19 cellular contexts compared by ENCODE assay signal in genomic region chr15:100093211-100094126, GRCh38.
DNase-seq lines count a peak whose midpoint lies in the region; ATAC-seq and TF ChIP-seq lines count a peak whose summit lies in the region.
"Had no signal": no experiment of that assay in that cellular context is flagged by ENCODE, and none has a peak within 500 bp of the region (broad histone marks: within the 10 kb centered on the region; RNA-seq: fewer than 3 reads in every experiment).

No MANE protein-coding gene starts in this region.

- H3K4me2 ChIP-seq in PC-3 (ENCODE audit: low read length), result peak overlapping the region; percentile 60
- H3K4me2 ChIP-seq in mesenchymal stem cell (ENCODE audit: low read length, poor library complexity, severe bottlenecking), result no peak overlapping the region

- peak overlapping the region; percentile 68 to 79 for H2BK12ac ChIP-seq in mesenchymal stem cell (ENCODE audit: low read length in 2 of 2)

- H3K18ac ChIP-seq in mesenchymal stem cell (ENCODE audit: low read depth in 1 of 2, low read length in 2 of 2), result peak overlapping the region; percentile 88 to 94

- H3K4ac ChIP-seq in mesenchymal stem cell (ENCODE audit: low read depth in 1 of 2, low read length in 2 of 2), result no peak overlapping the region

- no peak overlapping the region for H3K9ac ChIP-seq in PC-3 (ENCODE audit: low read length)
- no peak overlapping the region for H3K9ac ChIP-seq in mesenchymal stem cell (ENCODE audit: low read length)
- H3K9ac ChIP-seq: GM23248 had no signal

- H3K27me3 ChIP-seq in AG04450 (ENCODE audit: control insufficient read depth, insufficient read depth, low read length) (no peaks in the 10 kb centered on the region), PC-3 (ENCODE audit: low read length) (no peaks in the 10 kb centered on the region), mesenchymal stem cell (ENCODE audit: control insufficient read depth in 1 of 2, insufficient read depth in 1 of 2, low read length in 2 of 2) (peaks cover 0 to 7% of the 10 kb centered on the region in 2 experiments)
- H3K27me3 ChIP-seq: right atrium auricular region had no signal

- H2AFZ ChIP-seq in PC-3 (ENCODE audit: low read length) (no peak overlapping the region), mesenchymal stem cell (ENCODE audit: low read depth, low read length) (no peak overlapping the region)
- H2AFZ ChIP-seq: GM23248 had no signal

- H3K36me3 ChIP-seq in PC-3 (ENCODE audit: low read depth, low read length) (no peaks in the 10 kb centered on the region), mesenchymal stem cell (ENCODE audit: control insufficient read depth in 1 of 2, insufficient read depth in 2 of 2, low read depth in 1 of 2, low read length in 2 of 2) (no peaks in the 10 kb centered on the region)
- H3K36me3 ChIP-seq: lower lobe of right lung, right atrium auricular region had no signal

- no peak overlapping the region for H2AK5ac ChIP-seq in mesenchymal stem cell (ENCODE audit: low read length, severe bottlenecking)

- H2BK120ac ChIP-seq in mesenchymal stem cell (ENCODE audit: low read depth, low read length), result no peak overlapping the region

- H3K9me2 ChIP-seq in PC-3 (replicated peaks; ENCODE audit: low read length), result no peaks in the 10 kb centered on the region

- H3K27ac Mint-ChIP-seq in activated CD4-positive, alpha-beta memory T cell treated with anti-CD3 and anti-CD28 coated beads for 36 hours, result no peak overlapping the region
- no peak overlapping the region for H3K27ac Mint-ChIP-seq in stimulated activated naive B cell treated with anti-CD40 and anti-IgM and Interleukin-4, amounts not matched to agents 10 μg/mL and 1 μg/mL and 100 μg/mL, for 72 hours

- H4K8ac ChIP-seq in mesenchymal stem cell (ENCODE audit: low read length), result no peak overlapping the region

- H3K79me1 ChIP-seq in mesenchymal stem cell (replicated peaks; ENCODE audit: low read length, poor library complexity, severe bottlenecking), result no peaks in the 10 kb centered on the region

- intact Hi-C loops in PC-3 (cut with micrococcal nuclease), result no loop called here
- intact Hi-C loops in activated CD4-positive, alpha-beta memory T cell treated with anti-CD3 and anti-CD28 coated beads for 36 hours (cut with micrococcal nuclease), result no loop called here

- H3K4me1 Mint-ChIP-seq in activated CD4-positive, alpha-beta memory T cell treated with anti-CD3 and anti-CD28 coated beads for 36 hours (ENCODE audit: low read depth), result no peaks in the 10 kb centered on the region
- H3K4me1 Mint-ChIP-seq in stimulated activated naive B cell treated with anti-CD40 and anti-IgM and Interleukin-4, amounts not matched to agents 10 μg/mL and 1 μg/mL and 100 μg/mL, for 72 hours, result no peaks in the 10 kb centered on the region
- H3K4me1 Mint-ChIP-seq: naive thymus-derived CD4-positive, alpha-beta T cell had no signal

- CTCF ChIA-PET in AG04450 (lab: Charles Lee), result no interaction called here
- CTCF ChIA-PET in PC-3 (lab: Charles Lee), result no interaction called here
- CTCF ChIA-PET in activated CD4-positive, alpha-beta memory T cell treated with anti-CD3 and anti-CD28 coated beads for 36 hours (lab: Charles Lee), result no interaction called here

- no peak overlapping the region for H2BK5ac ChIP-seq in mesenchymal stem cell (ENCODE audit: low read depth, low read length, poor library complexity, severe bottlenecking)

- 57% methylated on average over 13 of the region's 13 CpGs for WGBS in mesenchymal stem cell

- no peak overlapping the region for H3K4me3 ChIP-seq in AG04450 (ENCODE audit: low read depth, low read length)
- H3K4me3 ChIP-seq in PC-3 (ENCODE audit: low read length), result no peak overlapping the region
- no peak overlapping the region for H3K4me3 ChIP-seq in coronary artery
- H3K4me3 ChIP-seq in mesenchymal stem cell (ENCODE audit: insufficient read depth in 1 of 2, low read depth in 1 of 2, low read length in 2 of 2), result no peak overlapping the region
- H3K4me3 ChIP-seq: GM23248, lower lobe of right lung, right atrium auricular region had no signal

- H3F3A ChIP-seq in PC-3 (ENCODE audit: low read length, unreplicated experiment), result no peaks in the 10 kb centered on the region

- no peaks in the 10 kb centered on the region for H3K79me2 ChIP-seq in PC-3 (ENCODE audit: low read length)

- H4K20me1 ChIP-seq in PC-3 (ENCODE audit: low read length), result no peaks in the 10 kb centered on the region

- peak overlapping the region; percentile 86 for H2BK15ac ChIP-seq in mesenchymal stem cell (ENCODE audit: low read depth, poor library complexity, severe bottlenecking)

- H3K14ac ChIP-seq in mesenchymal stem cell (ENCODE audit: low read length in 2 of 2), result no peak overlapping the region

- peak overlapping the region; percentile 74 for H4K91ac ChIP-seq in mesenchymal stem cell (ENCODE audit: low read length)

- no peaks in the 10 kb centered on the region for H3K27me3 Mint-ChIP-seq in activated CD4-positive, alpha-beta memory T cell treated with anti-CD3 and anti-CD28 coated beads for 36 hours
- H3K27me3 Mint-ChIP-seq in stimulated activated naive B cell treated with anti-CD40 and anti-IgM and Interleukin-4, amounts not matched to agents 10 μg/mL and 1 μg/mL and 100 μg/mL, for 72 hours, result no peaks in the 10 kb centered on the region
- H3K27me3 Mint-ChIP-seq: naive thymus-derived CD4-positive, alpha-beta T cell had no signal

- no peak for TF ChIP-seq CTCF in AG04450 (IDR thresholded peaks at IDR 0.05; ENCODE audit: low read depth, low read length)
- no peak for TF ChIP-seq CTCF in PC-3 (conservative IDR thresholded peaks at IDR 0.05; ENCODE audit: low read depth, low read length)
- no peak for TF ChIP-seq CTCF in coronary artery (IDR thresholded peaks at IDR 0.05)

- no TSS peak for BruUV-seq in PC-3 (replicated peaks; lab: Mats Ljungman, UMichigan)

- ATAC-seq in PC-3 (peak; percentile 89), GM21381 (IDR thresholded peaks at IDR 0.05; ENCODE audit: unreplicated experiment) (no peak)
- no peak for ATAC-seq in stimulated activated naive B cell treated with anti-CD40 and anti-IgM and Interleukin-4, amounts not matched to agents 10 μg/mL and 1 μg/mL and 100 μg/mL, for 72 hours (replicated peaks)
- ATAC-seq: lower lobe of right lung; naive thymus-derived CD4-positive, alpha-beta T cell had no signal

- H3K36me3 Mint-ChIP-seq in activated CD4-positive, alpha-beta memory T cell treated with anti-CD3 and anti-CD28 coated beads for 36 hours, result peaks cover 11% of the 10 kb centered on the region
- no peaks in the 10 kb centered on the region for H3K36me3 Mint-ChIP-seq in stimulated activated naive B cell treated with anti-CD40 and anti-IgM and Interleukin-4, amounts not matched to agents 10 μg/mL and 1 μg/mL and 100 μg/mL, for 72 hours

- H3K9me3 ChIP-seq in AG04450 (ENCODE audit: control insufficient read depth, insufficient read depth, low read length) (peaks cover 8% of the 10 kb centered on the region), PC-3 (ENCODE audit: low read length) (no peaks in the 10 kb centered on the region), mesenchymal stem cell (ENCODE audit: control insufficient read depth, low read length) (no peaks in the 10 kb centered on the region)
- H3K9me3 ChIP-seq: lower lobe of right lung, right atrium auricular region had no signal

- H3K23ac ChIP-seq in mesenchymal stem cell (ENCODE audit: low read length in 2 of 2), result no peak overlapping the region

- H3K9me3 Mint-ChIP-seq in activated CD4-positive, alpha-beta memory T cell treated with anti-CD3 and anti-CD28 coated beads for 36 hours, result no peaks in the 10 kb centered on the region
- H3K9me3 Mint-ChIP-seq in stimulated activated naive B cell treated with anti-CD40 and anti-IgM and Interleukin-4, amounts not matched to agents 10 μg/mL and 1 μg/mL and 100 μg/mL, for 72 hours, result peaks cover 0 to 1% of the 10 kb centered on the region in 2 donors

- POLR2A ChIA-PET in AG04450 (lab: Yijun Ruan, JAX), result no interaction called here
- POLR2A ChIA-PET in PC-3 (lab: Charles Lee; ENCODE audit: unreplicated experiment), result no interaction called here
- POLR2A ChIA-PET in activated CD4-positive, alpha-beta memory T cell treated with anti-CD3 and anti-CD28 coated beads for 36 hours (lab: Charles Lee), result no interaction called here

- H3K4me1 ChIP-seq in PC-3 (ENCODE audit: insufficient read depth, low read length), result peaks cover 37% of the 10 kb centered on the region
- no peaks in the 10 kb centered on the region for H3K4me1 ChIP-seq in mesenchymal stem cell (ENCODE audit: control insufficient read depth, insufficient read depth, low read depth, low read length)
- H3K4me1 ChIP-seq: lower lobe of right lung, right atrium auricular region had no signal

- no peak overlapping the region for H3K4me3 Mint-ChIP-seq in activated CD4-positive, alpha-beta memory T cell treated with anti-CD3 and anti-CD28 coated beads for 36 hours
- no peak overlapping the region for H3K4me3 Mint-ChIP-seq in stimulated activated naive B cell treated with anti-CD40 and anti-IgM and Interleukin-4, amounts not matched to agents 10 μg/mL and 1 μg/mL and 100 μg/mL, for 72 hours
- H3K4me3 Mint-ChIP-seq: naive thymus-derived CD4-positive, alpha-beta T cell had no signal

- peak; percentile 41 for DNase-seq in AG04450 (ENCODE audit: low read depth, low spot score)
- peak; percentile 89 for DNase-seq in PC-3
- DNase-seq in coronary artery (ENCODE audit: low spot score), result peak; percentile 63
- DNase-seq in mesenchymal stem cell, result peak; percentile 87
- no peak for DNase-seq in activated CD4-positive, alpha-beta memory T cell treated with anti-CD3 and anti-CD28 coated beads for 36 hours
- DNase-seq in NCI-H446 treated with DMSO at 0.1 percent for 48 hours (lab: John Stamatoyannopoulos, UW), result no peak
- DNase-seq in stimulated activated naive B cell treated with anti-CD40 and anti-IgM and Interleukin-4, amounts not matched to agents 10 μg/mL and 1 μg/mL and 100 μg/mL, for 72 hours, result no peak
- DNase-seq: activated CD4-positive, alpha-beta T cell treated with anti-CD3 and anti-CD28 coated beads, Interleukin-2, amount 50 U/mL, for 48 hours; amygdala; GM23248; lower lobe of right lung; naive thymus-derived CD4-positive, alpha-beta T cell; NCI-H1694; NCI-H82; T-helper 2 cell had no signal

- H3K27ac ChIP-seq in AG04450 (ENCODE audit: low read depth, low read length) (peak overlapping the region; percentile 47), PC-3 (ENCODE audit: low read length) (peak overlapping the region; percentile 48), coronary artery (no peak overlapping the region), mesenchymal stem cell (ENCODE audit: low read length, poor library complexity, severe bottlenecking) (no peak overlapping the region)
- H3K27ac ChIP-seq: C4-2B, GM23248, lower lobe of right lung, right atrium auricular region, VCaP had no signal

Comparison
In these comparisons a context has a peak if more than half of its experiments do, and no peak if none do; other contexts are left out.
1. DNase-seq: peak in AG04450 (single experiment), PC-3 (single experiment), coronary artery (single experiment) and mesenchymal stem cell (single experiment); none in activated CD4-positive, alpha-beta memory T cell treated with anti-CD3 and anti-CD28 coated beads for 36 hours (single experiment), NCI-H446 treated with DMSO at 0.1 percent for 48 hours (single experiment) and stimulated activated naive B cell treated with anti-CD40 and anti-IgM and Interleukin-4, amounts not matched to agents 10 μg/mL and 1 μg/mL and 100 μg/mL, for 72 hours (single experiment).
2. H3K27ac ChIP-seq: peak in AG04450 (single experiment) and PC-3 (single experiment); none in coronary artery (0 of 2) and mesenchymal stem cell (single experiment).